Comparison of ENCODE assay signal across 1 cellular context in the genomic region with DNA sequence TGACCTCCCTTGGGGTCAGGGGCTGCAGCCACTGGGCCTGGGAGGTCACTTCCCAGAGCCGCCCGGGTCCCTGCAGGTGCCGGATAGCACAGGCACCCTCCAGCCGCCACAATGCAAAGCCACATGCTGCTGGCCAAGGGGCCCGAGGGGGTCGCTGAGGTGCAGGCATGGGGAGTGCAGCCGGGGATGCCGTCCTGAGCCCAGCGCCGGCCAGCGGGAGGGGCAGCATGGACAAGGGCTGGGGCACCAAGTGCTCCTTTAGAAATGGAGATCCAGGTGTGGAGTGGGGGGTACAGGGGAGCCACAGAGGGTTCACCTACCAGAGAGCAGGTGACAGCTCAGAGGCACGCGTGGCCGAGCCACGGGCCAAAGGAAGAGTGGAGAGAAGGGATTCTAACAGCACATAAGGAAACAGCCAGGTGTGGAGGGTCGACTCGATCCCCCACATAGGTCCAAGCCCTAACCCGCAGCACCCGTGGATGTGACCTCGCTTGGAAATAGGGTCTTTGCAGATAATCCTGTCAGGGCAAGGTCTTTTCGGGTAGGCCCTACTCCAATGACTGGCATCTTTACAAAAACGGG.
TF ChIP-seq lines count a peak whose summit lies in the region.

No MANE protein-coding gene starts in this region.

TF ChIP-seq in H1, 55 proteins besides CTCF, POLR2A, EP300 and RAD21:
- no peak for TF ChIP-seq CBX8 (IDR thresholded peaks at IDR 0.05; ENCODE audit: borderline replicate concordance, low read depth, low read length)
